1 cellular context compared by ENCODE assay signal in the genomic region with DNA sequence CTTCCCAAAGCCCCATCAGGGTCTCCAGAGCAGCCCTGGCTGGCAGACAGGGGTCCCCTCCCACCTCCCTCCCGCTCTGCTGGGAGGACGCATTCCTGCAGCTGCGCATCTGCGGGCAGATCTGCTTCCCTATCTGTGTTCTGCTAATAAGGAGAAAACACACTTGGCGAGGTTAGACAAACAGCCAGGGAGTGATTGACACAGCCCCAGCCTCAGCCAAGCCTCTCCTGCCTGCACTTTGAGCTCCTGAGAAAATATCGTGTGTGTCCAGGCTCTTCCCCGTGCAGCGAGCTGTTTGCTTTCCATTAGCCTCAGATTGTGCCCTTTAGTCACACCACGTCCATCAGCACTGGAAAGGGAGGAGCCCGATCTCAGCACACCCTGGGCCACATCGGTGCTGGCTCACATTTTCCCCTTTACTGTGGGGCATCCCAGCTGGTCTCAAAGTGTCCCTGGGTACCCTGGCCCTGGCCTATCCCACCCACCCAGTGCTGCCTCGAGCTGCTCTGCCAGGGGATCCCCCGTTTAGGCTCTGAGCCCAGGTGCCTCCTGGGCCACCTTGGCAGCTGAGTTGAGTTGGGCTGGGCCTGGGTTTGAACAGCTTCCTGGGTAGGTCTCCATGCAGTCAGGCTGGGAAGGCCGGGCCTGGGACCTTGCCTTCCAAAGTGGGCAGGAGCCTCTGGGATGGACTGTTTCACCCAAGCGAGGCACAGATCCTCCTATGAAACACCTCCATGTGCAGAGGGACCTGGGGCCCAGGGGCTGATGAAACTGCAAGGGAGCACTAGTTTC.
A peak's percentile ranks its signal among the peaks of the same experiment; 100 is the strongest.
TF ChIP-seq lines count a peak whose summit lies in the region.

No MANE protein-coding gene starts in this region.

TF ChIP-seq in HepG2, 621 proteins besides CTCF, POLR2A, EP300 and RAD21 (continued from another document and continues in another):
- TF ChIP-seq TCF7 (IDR thresholded peaks at IDR 0.05; ENCODE audit: low read depth) (no peak), NAIF1 (CRISPR knock-in tag; IDR thresholded peaks at IDR 0.05; ENCODE audit: borderline replicate concordance) (no peak), NBN (conservative IDR thresholded peaks at IDR 0.05) (no peak), ZNF260 (CRISPR knock-in tag; IDR thresholded peaks at IDR 0.05; ENCODE audit: borderline replicate concordance, low read depth) (no peak), ATM (IDR thresholded peaks at IDR 0.05; ENCODE audit: borderline replicate concordance) (no peak), TBX2 (CRISPR knock-in tag; IDR thresholded peaks at IDR 0.05; ENCODE audit: borderline replicate concordance) (peak; percentile 83), ZNF329 (CRISPR knock-in tag; IDR thresholded peaks at IDR 0.05; ENCODE audit: low read depth) (no peak), ZNF841 (CRISPR knock-in tag; IDR thresholded peaks at IDR 0.05; ENCODE audit: borderline replicate concordance) (no peak), ZMYM3 (CRISPR knock-in tag; IDR thresholded peaks at IDR 0.05) (peak; percentile 73), ESRRA (CRISPR knock-in tag; IDR thresholded peaks at IDR 0.05; ENCODE audit: low read depth) (no peak), FOXK2 (IDR thresholded peaks at IDR 0.05) (no peak), MATR3 (CRISPR knock-in tag; IDR thresholded peaks at IDR 0.05) (no peak), ZBTB3 (CRISPR knock-in tag; IDR thresholded peaks at IDR 0.05; ENCODE audit: borderline replicate concordance, low read depth) (no peak), ZNF629 (CRISPR knock-in tag; conservative IDR thresholded peaks at IDR 0.05) (0 out of 2 replicates have a peak, but pooled peaks have one; percentile 21), NKX3-1 (CRISPR knock-in tag; IDR thresholded peaks at IDR 0.05) (no peak), ZNF775 (CRISPR knock-in tag; IDR thresholded peaks at IDR 0.05; ENCODE audit: borderline replicate concordance) (no peak), ZNF468 (CRISPR knock-in tag; IDR thresholded peaks at IDR 0.05) (no peak), KDM1A (CRISPR knock-in tag; IDR thresholded peaks at IDR 0.05) (no peak), ELF1 (CRISPR knock-in tag; IDR thresholded peaks at IDR 0.05) (no peak), HNF4A (CRISPR knock-in tag; IDR thresholded peaks at IDR 0.05) (peak; percentile 94), KLF9 (CRISPR knock-in tag; IDR thresholded peaks at IDR 0.05; ENCODE audit: low read depth) (no peak), ERF (CRISPR knock-in tag; IDR thresholded peaks at IDR 0.05) (0 out of 2 replicates have a peak, but pooled peaks have one; percentile 35)
- TF ChIP-seq, protein P1, sequence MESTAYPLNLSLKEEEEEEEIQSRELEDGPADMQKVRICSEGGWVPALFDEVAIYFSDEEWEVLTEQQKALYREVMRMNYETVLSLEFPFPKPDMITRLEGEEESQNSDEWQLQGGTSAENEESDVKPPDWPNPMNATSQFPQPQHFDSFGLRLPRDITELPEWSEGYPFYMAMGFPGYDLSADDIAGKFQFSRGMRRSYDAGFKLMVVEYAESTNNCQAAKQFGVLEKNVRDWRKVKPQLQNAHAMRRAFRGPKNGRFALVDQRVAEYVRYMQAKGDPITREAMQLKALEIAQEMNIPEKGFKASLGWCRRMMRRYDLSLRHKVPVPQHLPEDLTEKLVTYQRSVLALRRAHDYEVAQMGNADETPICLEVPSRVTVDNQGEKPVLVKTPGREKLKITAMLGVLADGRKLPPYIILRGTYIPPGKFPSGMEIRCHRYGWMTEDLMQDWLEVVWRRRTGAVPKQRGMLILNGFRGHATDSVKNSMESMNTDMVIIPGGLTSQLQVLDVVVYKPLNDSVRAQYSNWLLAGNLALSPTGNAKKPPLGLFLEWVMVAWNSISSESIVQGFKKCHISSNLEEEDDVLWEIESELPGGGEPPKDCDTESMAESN (CRISPR knock-in tag; conservative IDR thresholded peaks at IDR 0.05): no peak
- TF ChIP-seq, protein P2, sequence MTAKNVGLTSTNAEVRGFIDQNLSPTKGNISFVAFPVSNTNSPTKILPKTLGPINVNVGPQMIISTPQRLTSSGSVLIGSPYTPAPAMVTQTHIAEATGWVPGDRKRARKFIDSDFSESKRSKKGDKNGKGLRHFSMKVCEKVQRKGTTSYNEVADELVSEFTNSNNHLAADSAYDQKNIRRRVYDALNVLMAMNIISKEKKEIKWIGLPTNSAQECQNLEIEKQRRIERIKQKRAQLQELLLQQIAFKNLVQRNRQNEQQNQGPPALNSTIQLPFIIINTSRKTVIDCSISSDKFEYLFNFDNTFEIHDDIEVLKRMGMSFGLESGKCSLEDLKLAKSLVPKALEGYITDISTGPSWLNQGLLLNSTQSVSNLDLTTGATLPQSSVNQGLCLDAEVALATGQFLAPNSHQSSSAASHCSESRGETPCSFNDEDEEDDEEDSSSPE (CRISPR knock-in tag; IDR thresholded peaks at IDR 0.05): no peak
- TF ChIP-seq, protein P3, sequence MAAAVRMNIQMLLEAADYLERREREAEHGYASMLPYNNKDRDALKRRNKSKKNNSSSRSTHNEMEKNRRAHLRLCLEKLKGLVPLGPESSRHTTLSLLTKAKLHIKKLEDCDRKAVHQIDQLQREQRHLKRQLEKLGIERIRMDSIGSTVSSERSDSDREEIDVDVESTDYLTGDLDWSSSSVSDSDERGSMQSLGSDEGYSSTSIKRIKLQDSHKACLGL (CRISPR knock-in tag; IDR thresholded peaks at IDR 0.05): no peak
- TF ChIP-seq, protein P4, sequence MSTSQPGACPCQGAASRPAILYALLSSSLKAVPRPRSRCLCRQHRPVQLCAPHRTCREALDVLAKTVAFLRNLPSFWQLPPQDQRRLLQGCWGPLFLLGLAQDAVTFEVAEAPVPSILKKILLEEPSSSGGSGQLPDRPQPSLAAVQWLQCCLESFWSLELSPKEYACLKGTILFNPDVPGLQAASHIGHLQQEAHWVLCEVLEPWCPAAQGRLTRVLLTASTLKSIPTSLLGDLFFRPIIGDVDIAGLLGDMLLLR (CRISPR knock-in tag; IDR thresholded peaks at IDR 0.05): no peak
- TF ChIP-seq, protein P5, sequence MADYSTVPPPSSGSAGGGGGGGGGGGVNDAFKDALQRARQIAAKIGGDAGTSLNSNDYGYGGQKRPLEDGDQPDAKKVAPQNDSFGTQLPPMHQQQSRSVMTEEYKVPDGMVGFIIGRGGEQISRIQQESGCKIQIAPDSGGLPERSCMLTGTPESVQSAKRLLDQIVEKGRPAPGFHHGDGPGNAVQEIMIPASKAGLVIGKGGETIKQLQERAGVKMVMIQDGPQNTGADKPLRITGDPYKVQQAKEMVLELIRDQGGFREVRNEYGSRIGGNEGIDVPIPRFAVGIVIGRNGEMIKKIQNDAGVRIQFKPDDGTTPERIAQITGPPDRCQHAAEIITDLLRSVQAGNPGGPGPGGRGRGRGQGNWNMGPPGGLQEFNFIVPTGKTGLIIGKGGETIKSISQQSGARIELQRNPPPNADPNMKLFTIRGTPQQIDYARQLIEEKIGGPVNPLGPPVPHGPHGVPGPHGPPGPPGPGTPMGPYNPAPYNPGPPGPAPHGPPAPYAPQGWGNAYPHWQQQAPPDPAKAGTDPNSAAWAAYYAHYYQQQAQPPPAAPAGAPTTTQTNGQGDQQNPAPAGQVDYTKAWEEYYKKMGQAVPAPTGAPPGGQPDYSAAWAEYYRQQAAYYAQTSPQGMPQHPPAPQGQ (CRISPR knock-in tag; IDR thresholded peaks at IDR 0.05; ENCODE audit: borderline replicate concordance): no peak
- TF ChIP-seq, protein P6, sequence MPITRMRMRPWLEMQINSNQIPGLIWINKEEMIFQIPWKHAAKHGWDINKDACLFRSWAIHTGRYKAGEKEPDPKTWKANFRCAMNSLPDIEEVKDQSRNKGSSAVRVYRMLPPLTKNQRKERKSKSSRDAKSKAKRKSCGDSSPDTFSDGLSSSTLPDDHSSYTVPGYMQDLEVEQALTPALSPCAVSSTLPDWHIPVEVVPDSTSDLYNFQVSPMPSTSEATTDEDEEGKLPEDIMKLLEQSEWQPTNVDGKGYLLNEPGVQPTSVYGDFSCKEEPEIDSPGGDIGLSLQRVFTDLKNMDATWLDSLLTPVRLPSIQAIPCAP (CRISPR knock-in tag; IDR thresholded peaks at IDR 0.05; ENCODE audit: low read depth): no peak
- TF ChIP-seq, protein P7, sequence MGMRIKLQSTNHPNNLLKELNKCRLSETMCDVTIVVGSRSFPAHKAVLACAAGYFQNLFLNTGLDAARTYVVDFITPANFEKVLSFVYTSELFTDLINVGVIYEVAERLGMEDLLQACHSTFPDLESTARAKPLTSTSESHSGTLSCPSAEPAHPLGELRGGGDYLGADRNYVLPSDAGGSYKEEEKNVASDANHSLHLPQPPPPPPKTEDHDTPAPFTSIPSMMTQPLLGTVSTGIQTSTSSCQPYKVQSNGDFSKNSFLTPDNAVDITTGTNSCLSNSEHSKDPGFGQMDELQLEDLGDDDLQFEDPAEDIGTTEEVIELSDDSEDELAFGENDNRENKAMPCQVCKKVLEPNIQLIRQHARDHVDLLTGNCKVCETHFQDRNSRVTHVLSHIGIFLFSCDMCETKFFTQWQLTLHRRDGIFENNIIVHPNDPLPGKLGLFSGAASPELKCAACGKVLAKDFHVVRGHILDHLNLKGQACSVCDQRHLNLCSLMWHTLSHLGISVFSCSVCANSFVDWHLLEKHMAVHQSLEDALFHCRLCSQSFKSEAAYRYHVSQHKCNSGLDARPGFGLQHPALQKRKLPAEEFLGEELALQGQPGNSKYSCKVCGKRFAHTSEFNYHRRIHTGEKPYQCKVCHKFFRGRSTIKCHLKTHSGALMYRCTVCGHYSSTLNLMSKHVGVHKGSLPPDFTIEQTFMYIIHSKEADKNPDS (CRISPR knock-in tag; IDR thresholded peaks at IDR 0.05): no peak
- TF ChIP-seq, protein P8, sequence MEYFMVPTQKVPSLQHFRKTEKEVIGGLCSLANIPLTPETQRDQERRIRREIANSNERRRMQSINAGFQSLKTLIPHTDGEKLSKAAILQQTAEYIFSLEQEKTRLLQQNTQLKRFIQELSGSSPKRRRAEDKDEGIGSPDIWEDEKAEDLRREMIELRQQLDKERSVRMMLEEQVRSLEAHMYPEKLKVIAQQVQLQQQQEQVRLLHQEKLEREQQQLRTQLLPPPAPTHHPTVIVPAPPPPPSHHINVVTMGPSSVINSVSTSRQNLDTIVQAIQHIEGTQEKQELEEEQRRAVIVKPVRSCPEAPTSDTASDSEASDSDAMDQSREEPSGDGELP (IDR thresholded peaks at IDR 0.05; ENCODE audit: borderline replicate concordance, low read depth): no peak
- TF ChIP-seq, protein P9, sequence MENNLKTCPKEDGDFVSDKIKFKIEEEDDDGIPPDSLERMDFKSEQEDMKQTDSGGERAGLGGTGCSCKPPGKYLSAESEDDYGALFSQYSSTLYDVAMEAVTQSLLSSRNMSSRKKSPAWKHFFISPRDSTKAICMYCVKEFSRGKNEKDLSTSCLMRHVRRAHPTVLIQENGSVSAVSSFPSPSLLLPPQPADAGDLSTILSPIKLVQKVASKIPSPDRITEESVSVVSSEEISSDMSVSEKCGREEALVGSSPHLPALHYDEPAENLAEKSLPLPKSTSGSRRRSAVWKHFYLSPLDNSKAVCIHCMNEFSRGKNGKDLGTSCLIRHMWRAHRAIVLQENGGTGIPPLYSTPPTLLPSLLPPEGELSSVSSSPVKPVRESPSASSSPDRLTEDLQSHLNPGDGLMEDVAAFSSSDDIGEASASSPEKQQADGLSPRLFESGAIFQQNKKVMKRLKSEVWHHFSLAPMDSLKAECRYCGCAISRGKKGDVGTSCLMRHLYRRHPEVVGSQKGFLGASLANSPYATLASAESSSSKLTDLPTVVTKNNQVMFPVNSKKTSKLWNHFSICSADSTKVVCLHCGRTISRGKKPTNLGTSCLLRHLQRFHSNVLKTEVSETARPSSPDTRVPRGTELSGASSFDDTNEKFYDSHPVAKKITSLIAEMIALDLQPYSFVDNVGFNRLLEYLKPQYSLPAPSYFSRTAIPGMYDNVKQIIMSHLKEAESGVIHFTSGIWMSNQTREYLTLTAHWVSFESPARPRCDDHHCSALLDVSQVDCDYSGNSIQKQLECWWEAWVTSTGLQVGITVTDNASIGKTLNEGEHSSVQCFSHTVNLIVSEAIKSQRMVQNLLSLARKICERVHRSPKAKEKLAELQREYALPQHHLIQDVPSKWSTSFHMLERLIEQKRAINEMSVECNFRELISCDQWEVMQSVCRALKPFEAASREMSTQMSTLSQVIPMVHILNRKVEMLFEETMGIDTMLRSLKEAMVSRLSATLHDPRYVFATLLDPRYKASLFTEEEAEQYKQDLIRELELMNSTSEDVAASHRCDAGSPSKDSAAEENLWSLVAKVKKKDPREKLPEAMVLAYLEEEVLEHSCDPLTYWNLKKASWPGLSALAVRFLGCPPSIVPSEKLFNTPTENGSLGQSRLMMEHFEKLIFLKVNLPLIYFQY (CRISPR knock-in tag; IDR thresholded peaks at IDR 0.05; ENCODE audit: borderline replicate concordance): no peak
- TF ChIP-seq, protein P10, sequence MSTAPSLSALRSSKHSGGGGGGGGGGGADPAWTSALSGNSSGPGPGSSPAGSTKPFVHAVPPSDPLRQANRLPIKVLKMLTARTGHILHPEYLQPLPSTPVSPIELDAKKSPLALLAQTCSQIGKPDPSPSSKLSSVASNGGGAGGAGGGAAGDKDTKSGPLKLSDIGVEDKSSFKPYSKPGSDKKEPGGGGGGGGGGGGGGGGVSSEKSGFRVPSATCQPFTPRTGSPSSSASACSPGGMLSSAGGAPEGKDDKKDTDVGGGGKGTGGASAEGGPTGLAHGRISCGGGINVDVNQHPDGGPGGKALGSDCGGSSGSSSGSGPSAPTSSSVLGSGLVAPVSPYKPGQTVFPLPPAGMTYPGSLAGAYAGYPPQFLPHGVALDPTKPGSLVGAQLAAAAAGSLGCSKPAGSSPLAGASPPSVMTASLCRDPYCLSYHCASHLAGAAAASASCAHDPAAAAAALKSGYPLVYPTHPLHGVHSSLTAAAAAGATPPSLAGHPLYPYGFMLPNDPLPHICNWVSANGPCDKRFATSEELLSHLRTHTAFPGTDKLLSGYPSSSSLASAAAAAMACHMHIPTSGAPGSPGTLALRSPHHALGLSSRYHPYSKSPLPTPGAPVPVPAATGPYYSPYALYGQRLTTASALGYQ (CRISPR knock-in tag; IDR thresholded peaks at IDR 0.05): no peak
- TF ChIP-seq, protein P11, sequence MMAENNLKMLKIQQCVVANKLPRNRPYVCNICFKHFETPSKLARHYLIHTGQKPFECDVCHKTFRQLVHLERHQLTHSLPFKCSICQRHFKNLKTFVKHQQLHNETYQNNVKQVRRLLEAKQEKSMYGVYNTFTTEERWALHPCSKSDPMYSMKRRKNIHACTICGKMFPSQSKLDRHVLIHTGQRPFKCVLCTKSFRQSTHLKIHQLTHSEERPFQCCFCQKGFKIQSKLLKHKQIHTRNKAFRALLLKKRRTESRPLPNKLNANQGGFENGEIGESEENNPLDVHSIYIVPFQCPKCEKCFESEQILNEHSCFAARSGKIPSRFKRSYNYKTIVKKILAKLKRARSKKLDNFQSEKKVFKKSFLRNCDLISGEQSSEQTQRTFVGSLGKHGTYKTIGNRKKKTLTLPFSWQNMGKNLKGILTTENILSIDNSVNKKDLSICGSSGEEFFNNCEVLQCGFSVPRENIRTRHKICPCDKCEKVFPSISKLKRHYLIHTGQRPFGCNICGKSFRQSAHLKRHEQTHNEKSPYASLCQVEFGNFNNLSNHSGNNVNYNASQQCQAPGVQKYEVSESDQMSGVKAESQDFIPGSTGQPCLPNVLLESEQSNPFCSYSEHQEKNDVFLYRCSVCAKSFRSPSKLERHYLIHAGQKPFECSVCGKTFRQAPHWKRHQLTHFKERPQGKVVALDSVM (CRISPR knock-in tag; IDR thresholded peaks at IDR 0.05): no peak
